ENCODE assay signal across 8 cellular contexts in the genomic region with DNA sequence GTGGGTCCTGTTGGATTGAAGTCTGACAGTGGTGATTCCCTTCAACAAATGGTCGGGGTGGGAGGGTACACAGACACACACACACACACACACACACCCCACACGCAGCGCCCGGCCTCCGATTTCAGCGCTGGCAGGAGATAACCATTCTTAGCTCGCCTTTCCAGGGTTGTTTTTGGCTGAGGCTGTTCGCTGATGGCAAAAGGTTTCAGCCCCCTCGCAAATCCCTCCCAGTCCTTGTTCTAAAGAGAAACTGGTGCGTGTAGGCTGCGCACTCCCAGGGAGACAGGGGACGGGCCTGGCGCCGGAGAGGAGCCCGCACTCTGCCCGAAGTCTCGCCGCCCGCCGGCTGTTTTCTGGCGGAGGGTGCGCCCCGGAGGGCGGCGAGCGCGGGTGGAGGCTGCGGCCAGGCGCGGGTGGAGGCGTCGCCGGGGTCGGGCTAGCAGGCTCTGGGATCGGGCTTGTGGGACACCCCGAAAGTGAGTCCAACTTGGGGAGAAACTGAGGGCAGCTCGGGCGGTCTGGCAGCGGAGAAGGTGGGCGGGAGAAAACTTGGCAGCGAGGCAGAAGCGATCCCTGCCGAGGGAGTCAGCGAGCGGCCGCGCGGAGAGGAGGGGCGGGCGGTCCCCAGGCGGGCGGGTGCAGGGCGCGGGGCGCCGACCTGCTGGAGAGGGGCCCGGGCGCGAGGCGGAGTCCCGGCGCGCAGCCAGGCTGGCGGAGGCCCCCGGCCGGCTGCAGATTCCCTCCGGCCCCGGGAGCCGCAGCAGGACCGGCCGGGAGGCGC. TPM values are rescaled to one million over a fixed set of nuclear protein-coding genes. Genes with fewer than 3 reads are reported as not detected.
DNase-seq lines count a peak whose midpoint lies in the region; ATAC-seq, FAIRE-seq and TF ChIP-seq lines count a peak whose summit lies in the region.
"Not testable (repeated sequence)": the region's sequence is repeated elsewhere in the genome, so short reads cannot be mapped to it uniquely, and the experiment has no call there.

No MANE protein-coding gene starts in this region.

- DNase-seq in AG20443 (ENCODE audit: low spot score): peak; percentile 43
- peak; percentile 36 for DNase-seq in WTC11 (ENCODE audit: low spot score)
- DNase-seq in activated naive CD8-positive, alpha-beta T cell treated with anti-CD3 and anti-CD28 coated beads for 36 hours: peak; percentile 30
- not testable (repeated sequence) for DNase-seq in endothelial cell of umbilical vein (ENCODE audit: low read depth, low spot score)
- peak; percentile 60 for DNase-seq in natural killer cell treated with Interleukin-12 subunit alpha and Interleukin-12 subunit beta and Interleukin-15 and Interleukin-18, amount 100 ng/mL, for 72 hours (ENCODE audit: low spot score)
- peak; percentile 24 for DNase-seq in stimulated activated CD4-positive, alpha-beta T cell treated with anti-CD3 and anti-CD28 coated beads, Interleukin-4, amount 100 ng/mL, for 1 hour

- not testable (repeated sequence) for H3K9me3 Mint-ChIP-seq in WTC11; activated naive CD8-positive, alpha-beta T cell treated with anti-CD3 and anti-CD28 coated beads for 36 hours; natural killer cell treated with Interleukin-12 subunit alpha and Interleukin-12 subunit beta and Interleukin-15 and Interleukin-18, amount 100 ng/mL, for 72 hours

- ATAC-seq in HG03354 (IDR thresholded peaks at IDR 0.05; ENCODE audit: poor library complexity, severe bottlenecking, unreplicated experiment) (peak; percentile 49), WTC11 (peak; percentile 70)
- peak; percentile 53 to 74 for ATAC-seq in natural killer cell treated with Interleukin-12 subunit alpha and Interleukin-12 subunit beta and Interleukin-15 and Interleukin-18, amount 100 ng/mL, for 72 hours

- H3K4me1 Mint-ChIP-seq in WTC11; activated naive CD8-positive, alpha-beta T cell treated with anti-CD3 and anti-CD28 coated beads for 36 hours; natural killer cell treated with Interleukin-12 subunit alpha and Interleukin-12 subunit beta and Interleukin-15 and Interleukin-18, amount 100 ng/mL, for 72 hours (ENCODE audit: low read depth in 2 of 2): not testable (repeated sequence)

- not testable (repeated sequence) for H3K36me3 ChIP-seq in endothelial cell of umbilical vein (ENCODE audit: control insufficient read depth in 2 of 2, extremely low read depth in 1 of 2, insufficient read depth in 2 of 2, low read length in 2 of 2); iPS-18a (ENCODE audit: control insufficient read depth, low read depth, low read length)

- CTCF ChIA-PET in WTC11 (lab: Charles Lee); endothelial cell of umbilical vein (lab: Charles Lee): not testable (repeated sequence)

- not testable (repeated sequence) for H3K27ac ChIP-seq in endothelial cell of umbilical vein (ENCODE audit: insufficient read depth, low read depth, low read length); iPS-18a (ENCODE audit: low read length)

- H4K20me1 ChIP-seq in endothelial cell of umbilical vein (replicated peaks; ENCODE audit: control insufficient read depth, extremely low read depth, insufficient read depth, low read length): not testable (repeated sequence)

- not testable (repeated sequence) for H3K9me3 ChIP-seq in endothelial cell of umbilical vein (replicated peaks; ENCODE audit: control insufficient read depth, insufficient read depth, low read length); iPS-18a (ENCODE audit: control insufficient read depth, low read depth, low read length)

- H3K27me3 ChIP-seq in endothelial cell of umbilical vein (ENCODE audit: control insufficient read depth in 2 of 2, insufficient read depth in 2 of 2, low read length in 2 of 2) (peaks cover 4 to 11% of the 10 kb centered on the region in 2 experiments), iPS-18a (ENCODE audit: control insufficient read depth, insufficient read depth, low read length) (peaks cover 42% of the 10 kb centered on the region)

- not testable (repeated sequence) for H3K9me1 ChIP-seq in endothelial cell of umbilical vein (replicated peaks; ENCODE audit: control insufficient read depth, extremely low read depth, insufficient read depth, low read length)

- H2AFZ ChIP-seq in endothelial cell of umbilical vein (ENCODE audit: low read depth, low read length): not testable (repeated sequence)

- H3K4me3 ChIP-seq in endothelial cell of umbilical vein (replicated peaks in 1 of 3; ENCODE audit: insufficient read depth in 1 of 3, low read depth in 1 of 3, low read length in 3 of 3): peak overlapping the region in 1 of 3 experiments; percentile 28
- peak overlapping the region; percentile 24 for H3K4me3 ChIP-seq in iPS-18a (ENCODE audit: low read length)

- H3K79me2 ChIP-seq in endothelial cell of umbilical vein (ENCODE audit: control insufficient read depth, insufficient read depth, low read length): not testable (repeated sequence)

- H3K4me2 ChIP-seq in endothelial cell of umbilical vein (ENCODE audit: insufficient read depth, low read length): peak overlapping the region; percentile 17

- TF ChIP-seq CTCF in WTC11 (IDR thresholded peaks at IDR 0.05); endothelial cell of umbilical vein (IDR thresholded peaks at IDR 0.05; ENCODE audit: extremely low read depth in 1 of 2, insufficient read depth in 1 of 2, low read depth in 1 of 2, low read length in 2 of 2): not testable (repeated sequence)

- not testable (repeated sequence) for H3K9ac ChIP-seq in endothelial cell of umbilical vein (replicated peaks; ENCODE audit: extremely low read depth, insufficient read depth, low read length); iPS-18a (ENCODE audit: low read length)

- not testable (repeated sequence) for H3K27ac Mint-ChIP-seq in WTC11; activated naive CD8-positive, alpha-beta T cell treated with anti-CD3 and anti-CD28 coated beads for 36 hours; natural killer cell treated with Interleukin-12 subunit alpha and Interleukin-12 subunit beta and Interleukin-15 and Interleukin-18, amount 100 ng/mL, for 72 hours

- FAIRE-seq in endothelial cell of umbilical vein (lab: Jason Lieb, UNC): not testable (repeated sequence)

- intact Hi-C loops in endothelial cell of umbilical vein (cut with micrococcal nuclease): not testable (repeated sequence)

- not testable (repeated sequence) for H3K4me1 ChIP-seq in endothelial cell of umbilical vein (ENCODE audit: control insufficient read depth, extremely low read depth, insufficient read depth, low read length); iPS-18a (ENCODE audit: control insufficient read depth, low read depth, low read length)

- dilution Hi-C loops in endothelial cell of umbilical vein (cut with MboI; ENCODE audit: extremely low pct_ligation_motif_present, low sequenced_read_pairs): not testable (repeated sequence)

- H3K36me3 Mint-ChIP-seq in WTC11; activated naive CD8-positive, alpha-beta T cell treated with anti-CD3 and anti-CD28 coated beads for 36 hours; natural killer cell treated with Interleukin-12 subunit alpha and Interleukin-12 subunit beta and Interleukin-15 and Interleukin-18, amount 100 ng/mL, for 72 hours: not testable (repeated sequence)

- peaks cover 58% of the 10 kb centered on the region for H3K27me3 Mint-ChIP-seq in WTC11 (ENCODE audit: low read depth)
- peaks cover 17% of the 10 kb centered on the region for H3K27me3 Mint-ChIP-seq in activated naive CD8-positive, alpha-beta T cell treated with anti-CD3 and anti-CD28 coated beads for 36 hours
- not testable (repeated sequence) for H3K27me3 Mint-ChIP-seq in natural killer cell treated with Interleukin-12 subunit alpha and Interleukin-12 subunit beta and Interleukin-15 and Interleukin-18, amount 100 ng/mL, for 72 hours

- not testable (repeated sequence) for TF ChIP-seq POLR2A in endothelial cell of umbilical vein (IDR thresholded peaks at IDR 0.05; ENCODE audit: low read depth, low read length)

- not testable (repeated sequence) for BruUV-seq in endothelial cell of umbilical vein (replicated peaks; lab: Mats Ljungman, UMichigan)

- POLR2A ChIA-PET in WTC11 (lab: Charles Lee); endothelial cell of umbilical vein (lab: Charles Lee): not testable (repeated sequence)

- H3K4me3 Mint-ChIP-seq in WTC11: peak overlapping the region; percentile 58
- peak overlapping the region; percentile 77 for H3K4me3 Mint-ChIP-seq in activated naive CD8-positive, alpha-beta T cell treated with anti-CD3 and anti-CD28 coated beads for 36 hours
- H3K4me3 Mint-ChIP-seq in natural killer cell treated with Interleukin-12 subunit alpha and Interleukin-12 subunit beta and Interleukin-15 and Interleukin-18, amount 100 ng/mL, for 72 hours: peak overlapping the region; percentile 54

TF ChIP-seq in endothelial cell of umbilical vein, 7 proteins besides CTCF, POLR2A, EP300 and RAD21:
- TF ChIP-seq EZH2 (IDR thresholded peaks at IDR 0.05; ENCODE audit: borderline replicate concordance, low read depth, low read length, severe bottlenecking): peak; percentile 78

RNA-seq across cellular contexts. Expression of gene FOXD4L1, which starts 42.9 kb away (rescaled TPM):
- total RNA-seq in WTC11 (2021) (0.09 TPM in 1 of 3 replicates, not detected in the others), endothelial cell of umbilical vein (0.18 TPM in 1 of 2 replicates, not detected in the other)
- total RNA-seq in activated naive CD8-positive, alpha-beta T cell treated with anti-CD3 and anti-CD28 coated beads for 36 hours: under 1 TPM; 0.16 to 0.18 TPM
- polyA plus RNA-seq in endothelial cell of umbilical vein: 0.04 and 0.06 TPM in 2 replicates
- polyA plus RNA-seq in endothelial cell of umbilical vein (2011; cell fraction: cytosol; rRNA removed): 0.04 TPM in 1 of 2 replicates, not detected in the other
- 0.17 and 0.18 TPM in 2 replicates for polyA plus RNA-seq in endothelial cell of umbilical vein (2011; cell fraction: nucleus; rRNA removed)
- not detected in 2 replicates for polyA plus RNA-seq in endothelial cell of umbilical vein (2012)
- 0.19 and 0.36 TPM in 2 replicates for polyA minus RNA-seq in endothelial cell of umbilical vein
- polyA minus RNA-seq in endothelial cell of umbilical vein (2011; cell fraction: cytosol; rRNA and poly(A)+ RNA removed): not detected
- polyA minus RNA-seq in endothelial cell of umbilical vein (2011; cell fraction: nucleus; rRNA and poly(A)+ RNA removed): 0.24 TPM in 1 of 2 replicates, not detected in the other
- under 1 TPM; 0.17 to 0.31 TPM for total RNA-seq in natural killer cell treated with Interleukin-12 subunit alpha and Interleukin-12 subunit beta and Interleukin-15 and Interleukin-18, amount 100 ng/mL, for 72 hours
